17 cellular contexts compared by ENCODE assay signal in genomic region chr1:37157634-37158033, GRCh38.
"Had no signal": no experiment of that assay in that cellular context is flagged by ENCODE, and none has a peak within 500 bp of the region (broad histone marks: within the 10 kb centered on the region; RNA-seq: fewer than 3 reads in every experiment).

No MANE protein-coding gene starts in this region.

- H3K4me1 ChIP-seq: ascending aorta, breast epithelium, heart right ventricle, right lobe of liver, uterus had no signal

- H3K27me3 Mint-ChIP-seq: activated CD4-positive, alpha-beta T cell treated with anti-CD3 and anti-CD28 coated beads, Interleukin-2, amount 10 ng/mL, durations not matched to agents 24 days and 14 days had no signal

- H3K9me3 Mint-ChIP-seq: activated CD4-positive, alpha-beta T cell treated with anti-CD3 and anti-CD28 coated beads, Interleukin-2, amount 10 ng/mL, durations not matched to agents 24 days and 14 days; activated naive CD8-positive, alpha-beta T cell treated with anti-CD3 and anti-CD28 coated beads, Interleukin-2, amount 50 U/mL, for 24 hours; activated T-helper 17 cell treated with anti-CD3 and anti-CD28 coated beads, Interleukin-2, amount 50 U/mL, for 72 hours; T-helper 2 cell treated with Interferon-gamma antibody and Interleukin-4, amounts not matched to agents 5 μg/mL and 100 μg/mL, for 36 hours had no signal

- H3K4me3 Mint-ChIP-seq: activated CD4-positive, alpha-beta T cell treated with anti-CD3 and anti-CD28 coated beads, Interleukin-2, amount 10 ng/mL, durations not matched to agents 24 days and 14 days; activated naive CD8-positive, alpha-beta T cell treated with anti-CD3 and anti-CD28 coated beads, Interleukin-2, amount 50 U/mL, for 24 hours; activated T-helper 17 cell treated with anti-CD3 and anti-CD28 coated beads, Interleukin-2, amount 50 U/mL, for 72 hours; memory B cell; natural killer cell; stimulated activated naive CD8-positive, alpha-beta T cell treated with anti-CD3 and anti-CD28 coated beads, Interleukin-15, Interleukin-2, amounts not matched to agents 100 ng/mL and 50 ng/mL, for 24 hours; T-helper 2 cell treated with Interferon-gamma antibody and Interleukin-4, amounts not matched to agents 5 μg/mL and 100 μg/mL, for 36 hours had no signal

- H3K27ac ChIP-seq: ascending aorta, breast epithelium, heart right ventricle, right lobe of liver, thoracic aorta, uterus had no signal

- H3K36me3 ChIP-seq: ascending aorta, breast epithelium, heart right ventricle, right lobe of liver, thoracic aorta, uterus had no signal

- H3K36me3 Mint-ChIP-seq: natural killer cell had no signal

- DNase-seq: activated CD4-positive, alpha-beta T cell treated with anti-CD3 and anti-CD28 coated beads, Interleukin-2, amount 10 ng/mL, durations not matched to agents 24 days and 14 days; activated CD4-positive, CD25-positive, alpha-beta regulatory T cell; activated naive CD4-positive, alpha-beta T cell treated with Interleukin-2 at 50 U/mL for 16 hours; activated naive CD8-positive, alpha-beta T cell treated with anti-CD3 and anti-CD28 coated beads, Interleukin-2, amount 50 U/mL, for 24 hours; effector CD8-positive, alpha-beta T cell; heart right ventricle; natural killer cell; right lobe of liver; uterus had no signal

- H3K27ac Mint-ChIP-seq: activated CD4-positive, alpha-beta T cell treated with anti-CD3 and anti-CD28 coated beads, Interleukin-2, amount 10 ng/mL, durations not matched to agents 24 days and 14 days; activated naive CD8-positive, alpha-beta T cell treated with anti-CD3 and anti-CD28 coated beads, Interleukin-2, amount 50 U/mL, for 24 hours; activated T-helper 17 cell treated with anti-CD3 and anti-CD28 coated beads, Interleukin-2, amount 50 U/mL, for 72 hours; memory B cell; natural killer cell; progenitor cell of endocrine pancreas; stimulated activated naive CD8-positive, alpha-beta T cell treated with anti-CD3 and anti-CD28 coated beads, Interleukin-15, Interleukin-2, amounts not matched to agents 100 ng/mL and 50 ng/mL, for 24 hours; T-helper 2 cell treated with Interferon-gamma antibody and Interleukin-4, amounts not matched to agents 5 μg/mL and 100 μg/mL, for 36 hours had no signal

- H3K4me1 Mint-ChIP-seq: activated CD4-positive, alpha-beta T cell treated with anti-CD3 and anti-CD28 coated beads, Interleukin-2, amount 10 ng/mL, durations not matched to agents 24 days and 14 days; activated naive CD8-positive, alpha-beta T cell treated with anti-CD3 and anti-CD28 coated beads, Interleukin-2, amount 50 U/mL, for 24 hours; activated T-helper 17 cell treated with anti-CD3 and anti-CD28 coated beads, Interleukin-2, amount 50 U/mL, for 72 hours; memory B cell; natural killer cell had no signal

- H3K4me3 ChIP-seq: ascending aorta, breast epithelium, heart right ventricle, right lobe of liver, thoracic aorta, uterus had no signal

- ATAC-seq: activated naive CD8-positive, alpha-beta T cell treated with anti-CD3 and anti-CD28 coated beads, Interleukin-2, amount 50 U/mL, for 24 hours; activated T-helper 17 cell treated with anti-CD3 and anti-CD28 coated beads, Interleukin-2, amount 50 U/mL, for 72 hours; heart right ventricle; natural killer cell; right lobe of liver had no signal

- H3K9me3 ChIP-seq: ascending aorta, breast epithelium, right lobe of liver, thoracic aorta, uterus had no signal

- H3K27me3 ChIP-seq: ascending aorta, breast epithelium, right lobe of liver had no signal
